ENCODE assay signal across 10 cellular contexts in genomic region chr20:53655909-53656652, GRCh38.
DNase-seq lines count a peak whose midpoint lies in the region; ATAC-seq and TF ChIP-seq lines count a peak whose summit lies in the region.
"Had no signal": no experiment of that assay in that cellular context is flagged by ENCODE, and none has a peak within 500 bp of the region (broad histone marks: within the 10 kb centered on the region; RNA-seq: fewer than 3 reads in every experiment).

No MANE protein-coding gene starts in this region.

- H3K9ac ChIP-seq in KMS-11: peak overlapping the region; percentile 65

- TF ChIP-seq CTCF in Calu3 (IDR thresholded peaks at IDR 0.05; ENCODE audit: unreplicated experiment) (no peak), KMS-11 (conservative IDR thresholded peaks at IDR 0.05; ENCODE audit: low read depth, low read length) (no peak), breast epithelium (IDR thresholded peaks at IDR 0.05) (no peak), nephron (IDR thresholded peaks at IDR 0.05; ENCODE audit: unreplicated experiment in 3 of 3) (no peak)

- intact Hi-C loops in Calu3 (cut with micrococcal nuclease; ENCODE audit: unreplicated experiment) (loop anchor here (1.0 to 5.0 kb wide), 7 partner anchors 13 to 259 kb away; no protein-coding TSS in a partner anchor), breast epithelium (cut with DNase I; ENCODE audit: low total_unique reads) (no loop called here)

- peaks cover 36% of the 10 kb centered on the region for H3K79me2 ChIP-seq in KMS-11 (ENCODE audit: insufficient read depth, low read depth)

- H2AFZ ChIP-seq in KMS-11 (ENCODE audit: low read depth): peak overlapping the region; percentile 53

- no peaks in the 10 kb centered on the region for H3K9me3 ChIP-seq in breast epithelium

- H3K4me3 Mint-ChIP-seq in Calu3 (ENCODE audit: low read depth, unreplicated experiment) (peak overlapping the region; percentile 13), nephron (no peak overlapping the region)

- peaks cover 10% of the 10 kb centered on the region for H3K36me3 Mint-ChIP-seq in Calu3 (ENCODE audit: insufficient read depth, unreplicated experiment)
- no peaks in the 10 kb centered on the region for H3K36me3 Mint-ChIP-seq in nephron (ENCODE audit: low read depth)

- ATAC-seq in GM18505 (IDR thresholded peaks at IDR 0.05; ENCODE audit: unreplicated experiment): no peak

- H3K36me3 ChIP-seq in KMS-11 (ENCODE audit: insufficient read depth) (no peaks in the 10 kb centered on the region), breast epithelium (no peaks in the 10 kb centered on the region)

- TF ChIP-seq POLR2A in breast epithelium (IDR thresholded peaks at IDR 0.05) (no peak), GM18505 (IDR thresholded peaks at IDR 0.05; ENCODE audit: borderline replicate concordance, extremely low read depth, insufficient read depth, insufficient read length) (no peak)

- peak overlapping the region; percentile 91 for H3K27ac ChIP-seq in KMS-11
- peak overlapping the region; percentile 83 to 85 for H3K27ac ChIP-seq in breast epithelium

- H3K4me1 ChIP-seq in KMS-11 (ENCODE audit: low read depth, poor library complexity, severe bottlenecking) (peaks cover 98% of the 10 kb centered on the region), breast epithelium (peaks cover 3 to 13% of the 10 kb centered on the region in 2 donors)

- BruUV-seq in Calu3 (replicated peaks; lab: Mats Ljungman, UMichigan): no TSS peak

- peak overlapping the region; percentile 91 for H3K27ac Mint-ChIP-seq in Calu3 (ENCODE audit: unreplicated experiment)
- peak overlapping the region; percentile 51 to 80 (median 53) for H3K27ac Mint-ChIP-seq in nephron

- H3K9me3 Mint-ChIP-seq in Calu3 (ENCODE audit: low read depth, unreplicated experiment) (no peaks in the 10 kb centered on the region), nephron (no peaks in the 10 kb centered on the region)

- CTCF ChIA-PET in Calu3 (lab: Charles Lee): interaction anchor here (0.8 to 2.5 kb wide), 3 partner anchors 14 to 274 kb away, joined by 3 to 10 read pairs (median 4); no protein-coding TSS in a partner anchor

- H3K27me3 ChIP-seq in KMS-11 (ENCODE audit: insufficient read depth, low read depth) (no peaks in the 10 kb centered on the region), breast epithelium (no peaks in the 10 kb centered on the region)

- H3K27me3 Mint-ChIP-seq in Calu3 (ENCODE audit: unreplicated experiment): no peaks in the 10 kb centered on the region
- no peaks in the 10 kb centered on the region for H3K27me3 Mint-ChIP-seq in nephron (ENCODE audit: low read depth)

- H3K4me3 ChIP-seq in KMS-11 (IDR thresholded peaks at IDR 0.05; ENCODE audit: insufficient read depth, low read depth, low read length) (no peak overlapping the region), breast epithelium (no peak overlapping the region)

- peaks cover 57% of the 10 kb centered on the region for H3K4me1 Mint-ChIP-seq in Calu3 (ENCODE audit: low read depth, unreplicated experiment)
- H3K4me1 Mint-ChIP-seq in nephron: peaks cover 53% of the 10 kb centered on the region

- peak; percentile 39 for DNase-seq in Calu3
- DNase-seq in breast epithelium (ENCODE audit: low spot score in 2 of 2): no peak
- DNase-seq in RKO (ENCODE audit: low spot score): no peak
- no peak for DNase-seq in effector CD8-positive, alpha-beta T cell (lab: John Stamatoyannopoulos, UW)
- no peak for DNase-seq in amygdala (lab: John Stamatoyannopoulos, UW)
- DNase-seq: NCI-H1694, nucleus accumbens had no signal

- H3K4me2 ChIP-seq in KMS-11: peak overlapping the region; percentile 99

- H4K20me1 ChIP-seq in KMS-11 (ENCODE audit: insufficient read depth): no peaks in the 10 kb centered on the region
